1 cellular context compared by ENCODE assay signal in genomic region chr6:1187293-1188131, GRCh38.
TF ChIP-seq lines count a peak whose summit lies in the region.

No MANE protein-coding gene starts in this region.

TF ChIP-seq in liver, 16 proteins besides CTCF, POLR2A, EP300 and RAD21 (continued from another document):
- TF ChIP-seq, protein P1, sequence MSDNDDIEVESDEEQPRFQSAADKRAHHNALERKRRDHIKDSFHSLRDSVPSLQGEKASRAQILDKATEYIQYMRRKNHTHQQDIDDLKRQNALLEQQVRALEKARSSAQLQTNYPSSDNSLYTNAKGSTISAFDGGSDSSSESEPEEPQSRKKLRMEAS (IDR thresholded peaks at IDR 0.05), result no peak
